ENCODE assay signal across 8 cellular contexts in the genomic region with DNA sequence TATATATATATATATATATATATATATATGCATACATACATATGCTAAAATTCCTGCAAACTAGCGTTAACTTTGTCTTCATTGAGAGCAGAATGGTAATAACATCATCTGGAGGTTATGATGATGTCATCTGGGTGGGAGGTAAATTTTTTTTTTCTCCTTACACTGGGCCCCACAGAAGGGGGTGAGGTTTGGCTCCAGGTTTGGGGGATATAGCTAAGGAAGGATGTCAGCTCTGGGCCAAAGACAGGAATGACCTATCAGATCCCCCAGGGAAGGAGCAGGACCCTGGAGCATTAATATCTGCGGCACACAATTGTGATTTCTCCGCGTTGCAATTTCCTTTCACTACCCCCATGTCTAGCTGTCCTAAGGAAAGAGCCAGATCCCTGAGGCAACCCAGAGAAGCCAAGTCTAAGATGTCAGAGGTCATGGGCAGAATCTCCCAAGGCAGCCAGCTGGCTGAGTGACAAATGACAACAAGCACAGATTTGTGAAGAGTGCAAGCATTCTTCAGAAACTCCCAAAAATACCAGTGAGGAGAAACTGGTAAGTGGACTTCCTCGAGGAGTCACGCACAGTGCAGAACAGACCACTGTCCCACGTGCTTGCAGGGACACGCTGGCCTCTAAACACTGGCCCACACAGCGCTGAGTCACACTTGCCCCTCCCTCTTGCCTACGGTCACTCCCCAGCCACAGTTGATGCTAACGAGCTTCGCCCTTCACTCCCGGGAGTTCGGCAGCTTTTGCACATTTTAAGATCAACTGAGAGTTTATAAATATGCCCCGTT. TPM values are rescaled to one million over a fixed set of nuclear protein-coding genes. Genes with fewer than 3 reads are reported as not detected.
A peak's percentile ranks its signal among the peaks of the same experiment; 100 is the strongest.
DNase-seq lines count a peak whose midpoint lies in the region; ATAC-seq and TF ChIP-seq lines count a peak whose summit lies in the region.

No MANE protein-coding gene starts in this region.

- H3K9me3 Mint-ChIP-seq in stimulated activated naive B cell treated with anti-CD40 and anti-IgM and Interleukin-4, amounts not matched to agents 10 μg/mL and 1 μg/mL and 100 μg/mL, for 72 hours, result no peaks in the 10 kb centered on the region

- peaks cover 10 to 29% of the 10 kb centered on the region in 2 donors for H3K4me1 Mint-ChIP-seq in stimulated activated naive B cell treated with anti-CD40 and anti-IgM and Interleukin-4, amounts not matched to agents 10 μg/mL and 1 μg/mL and 100 μg/mL, for 72 hours

- no peak overlapping the region for H3K4me3 Mint-ChIP-seq in stimulated activated naive B cell treated with anti-CD40 and anti-IgM and Interleukin-4, amounts not matched to agents 10 μg/mL and 1 μg/mL and 100 μg/mL, for 72 hours

- intact Hi-C loops in heart right ventricle (cut with DNase I), result loop anchor here in 7 of 10 donors (5.0 to 10.0 kb wide), 8 partner anchors 37 to 870 kb away; a partner anchor contains a TSS

- peaks cover 4 to 34% (median 20%) of the 10 kb centered on the region in 9 donors for H3K4me1 ChIP-seq in heart right ventricle

- H3K27ac ChIP-seq in heart right ventricle, result peak overlapping the region in 8 of 10 donors; percentile 46 to 75 (median 62)

- no peaks in the 10 kb centered on the region for H3K9me3 ChIP-seq in heart right ventricle

- H3K27me3 Mint-ChIP-seq in stimulated activated naive B cell treated with anti-CD40 and anti-IgM and Interleukin-4, amounts not matched to agents 10 μg/mL and 1 μg/mL and 100 μg/mL, for 72 hours, result no peaks in the 10 kb centered on the region

- H3K27ac Mint-ChIP-seq in stimulated activated naive B cell treated with anti-CD40 and anti-IgM and Interleukin-4, amounts not matched to agents 10 μg/mL and 1 μg/mL and 100 μg/mL, for 72 hours, result no peak overlapping the region

- H3K4me3 ChIP-seq in heart right ventricle, result peak overlapping the region in 4 of 10 donors; percentile 0 to 31 (median 9)

- 15 to 30% methylated on average over 15 of the region's 15 CpGs for WGBS in heart right ventricle, 2 donors

- H3K36me3 Mint-ChIP-seq in stimulated activated naive B cell treated with anti-CD40 and anti-IgM and Interleukin-4, amounts not matched to agents 10 μg/mL and 1 μg/mL and 100 μg/mL, for 72 hours, result peaks cover 0 to 4% of the 10 kb centered on the region in 2 donors

- no peak for TF ChIP-seq CTCF in heart right ventricle (IDR thresholded peaks at IDR 0.05)

- no peaks in the 10 kb centered on the region for H3K36me3 ChIP-seq in heart right ventricle

- H3K27me3 ChIP-seq in heart right ventricle, result no peaks in the 10 kb centered on the region

- DNase-seq in A172 (ENCODE audit: low spot score) (peak; percentile 87), HT1080 (ENCODE audit: low read depth) (peak; percentile 84), amygdala (lab: John Stamatoyannopoulos, UW) (peak in 53 of 56 donors; percentile 4 to 89 (median 71)), heart right ventricle (peak; percentile 79 to 86), putamen (ENCODE audit: low spot score) (peak; percentile 77)
- no peak for DNase-seq in stimulated activated naive B cell treated with anti-CD40 and anti-IgM and Interleukin-4, amounts not matched to agents 10 μg/mL and 1 μg/mL and 100 μg/mL, for 72 hours
- DNase-seq in activated CD4-positive, CD25-positive, alpha-beta regulatory T cell (lab: John Stamatoyannopoulos, UW), result no peak

- ATAC-seq in heart right ventricle, result peak; percentile 90 to 98 (median 96)
- ATAC-seq in GM18498 (IDR thresholded peaks at IDR 0.05; ENCODE audit: unreplicated experiment), result no peak
- ATAC-seq in stimulated activated naive B cell treated with anti-CD40 and anti-IgM and Interleukin-4, amounts not matched to agents 10 μg/mL and 1 μg/mL and 100 μg/mL, for 72 hours (replicated peaks), result no peak

RNA-seq across cellular contexts. Expression of a gene that starts 9.9 kb away (rescaled TPM):
- total RNA-seq in A172 (2014; rRNA removed; shearing (Covaris generic)), result 1,288 and 1,521 TPM in 2 replicates
- 1,483 and 1,600 TPM in 2 replicates for total RNA-seq in HT1080 (2014; rRNA removed; shearing (Covaris generic))
- 761 and 779 TPM in 2 replicates for polyA plus RNA-seq in HT1080 (2015; cell fraction: cytosol; rRNA removed)
- polyA plus RNA-seq in HT1080 (2015; cell fraction: nucleus; rRNA removed), result 1,911 and 1,983 TPM in 2 replicates
- total RNA-seq in heart right ventricle, result 1,000 to 10,000 TPM; 1,161 to 1,913 (median 1,447) TPM
- 1,000 to 10,000 TPM; 1,225 to 1,619 TPM for polyA plus RNA-seq in heart right ventricle

RNA-seq across cellular contexts. Expression of a gene that starts 40.8 kb away (rescaled TPM):
- total RNA-seq in A172 (2014; rRNA removed; shearing (Covaris generic)), result 16.4 and 27.3 TPM in 2 replicates
- 18.6 and 19.5 TPM in 2 replicates for total RNA-seq in HT1080 (2014; rRNA removed; shearing (Covaris generic))
- polyA plus RNA-seq in HT1080 (2015; cell fraction: cytosol; rRNA removed), result 23.8 and 27.7 TPM in 2 replicates
- 41.9 and 46.0 TPM in 2 replicates for polyA plus RNA-seq in HT1080 (2015; cell fraction: nucleus; rRNA removed)
- total RNA-seq in heart right ventricle, result 10 to 100 TPM in 6 of 10 donors, 1 to 10 TPM in 4; 7.7 to 19.9 (median 11.9) TPM
- 10 to 100 TPM in 1 of 2 donors, 1 to 10 TPM in 1; 8.7 to 11.6 TPM for polyA plus RNA-seq in heart right ventricle

Comparison
In these comparisons a context has a peak if more than half of its experiments do, and no peak if none do; other contexts are left out.
1. DNase-seq: peak in A172 (single experiment), HT1080 (single experiment), amygdala (53 of 56), heart right ventricle (2 of 2) and putamen (single experiment); none in stimulated activated naive B cell treated with anti-CD40 and anti-IgM and Interleukin-4, amounts not matched to agents 10 μg/mL and 1 μg/mL and 100 μg/mL, for 72 hours (single experiment) and activated CD4-positive, CD25-positive, alpha-beta regulatory T cell (0 of 4).
2. ATAC-seq: peak in heart right ventricle (8 of 8); none in GM18498 (single experiment) and stimulated activated naive B cell treated with anti-CD40 and anti-IgM and Interleukin-4, amounts not matched to agents 10 μg/mL and 1 μg/mL and 100 μg/mL, for 72 hours (0 of 2).